ENCODE assay signal across 1 cellular context in the genomic region with DNA sequence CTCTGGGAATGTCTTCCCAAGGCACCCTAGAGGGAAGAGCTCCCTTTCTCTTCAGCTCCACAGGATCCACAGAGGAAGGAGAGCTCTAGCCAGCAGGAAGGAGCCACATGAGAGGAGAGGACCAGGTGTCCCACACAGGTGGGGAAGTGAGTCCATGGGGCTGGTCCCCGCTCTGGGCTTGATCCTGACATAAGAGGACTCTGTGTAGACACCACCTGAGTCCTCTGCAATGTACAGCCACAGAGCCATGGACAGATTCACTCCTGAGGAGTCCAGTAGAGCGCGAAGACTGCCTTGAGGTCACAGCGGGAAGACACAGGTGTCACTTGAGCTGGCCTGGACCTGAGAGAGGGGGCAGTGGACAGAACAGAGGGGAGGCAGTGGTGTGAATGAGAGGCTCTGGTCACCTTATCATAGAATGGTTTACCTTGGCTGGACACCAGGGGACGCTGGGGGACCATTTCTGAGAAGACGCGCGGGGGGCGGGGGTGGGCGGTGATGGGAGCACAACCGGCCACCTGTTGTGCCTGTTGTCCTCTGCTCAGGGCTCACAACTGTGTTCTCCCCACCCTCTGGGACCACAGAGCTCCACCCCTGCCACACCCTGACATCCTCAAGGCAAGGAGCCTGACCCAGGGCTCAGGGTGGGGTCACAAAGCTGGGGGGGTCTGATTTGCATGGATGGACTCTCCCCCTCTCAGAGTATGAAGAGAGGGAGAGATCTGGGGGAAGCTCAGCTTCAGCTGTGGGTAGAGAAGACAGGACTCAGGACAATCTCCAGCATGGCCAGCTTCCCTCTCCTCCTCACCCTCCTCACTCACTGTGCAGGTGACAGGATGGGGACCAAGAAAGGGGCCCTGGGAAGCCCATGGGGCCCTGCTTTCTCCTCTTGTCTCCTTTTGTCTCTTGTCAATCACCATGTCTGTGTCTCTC.
TF ChIP-seq lines count a peak whose summit lies in the region.

No MANE protein-coding gene starts in this region.

TF ChIP-seq in GM23338, 12 proteins besides CTCF, POLR2A, EP300 and RAD21 (continued from another document):
- TF ChIP-seq, protein P1, sequence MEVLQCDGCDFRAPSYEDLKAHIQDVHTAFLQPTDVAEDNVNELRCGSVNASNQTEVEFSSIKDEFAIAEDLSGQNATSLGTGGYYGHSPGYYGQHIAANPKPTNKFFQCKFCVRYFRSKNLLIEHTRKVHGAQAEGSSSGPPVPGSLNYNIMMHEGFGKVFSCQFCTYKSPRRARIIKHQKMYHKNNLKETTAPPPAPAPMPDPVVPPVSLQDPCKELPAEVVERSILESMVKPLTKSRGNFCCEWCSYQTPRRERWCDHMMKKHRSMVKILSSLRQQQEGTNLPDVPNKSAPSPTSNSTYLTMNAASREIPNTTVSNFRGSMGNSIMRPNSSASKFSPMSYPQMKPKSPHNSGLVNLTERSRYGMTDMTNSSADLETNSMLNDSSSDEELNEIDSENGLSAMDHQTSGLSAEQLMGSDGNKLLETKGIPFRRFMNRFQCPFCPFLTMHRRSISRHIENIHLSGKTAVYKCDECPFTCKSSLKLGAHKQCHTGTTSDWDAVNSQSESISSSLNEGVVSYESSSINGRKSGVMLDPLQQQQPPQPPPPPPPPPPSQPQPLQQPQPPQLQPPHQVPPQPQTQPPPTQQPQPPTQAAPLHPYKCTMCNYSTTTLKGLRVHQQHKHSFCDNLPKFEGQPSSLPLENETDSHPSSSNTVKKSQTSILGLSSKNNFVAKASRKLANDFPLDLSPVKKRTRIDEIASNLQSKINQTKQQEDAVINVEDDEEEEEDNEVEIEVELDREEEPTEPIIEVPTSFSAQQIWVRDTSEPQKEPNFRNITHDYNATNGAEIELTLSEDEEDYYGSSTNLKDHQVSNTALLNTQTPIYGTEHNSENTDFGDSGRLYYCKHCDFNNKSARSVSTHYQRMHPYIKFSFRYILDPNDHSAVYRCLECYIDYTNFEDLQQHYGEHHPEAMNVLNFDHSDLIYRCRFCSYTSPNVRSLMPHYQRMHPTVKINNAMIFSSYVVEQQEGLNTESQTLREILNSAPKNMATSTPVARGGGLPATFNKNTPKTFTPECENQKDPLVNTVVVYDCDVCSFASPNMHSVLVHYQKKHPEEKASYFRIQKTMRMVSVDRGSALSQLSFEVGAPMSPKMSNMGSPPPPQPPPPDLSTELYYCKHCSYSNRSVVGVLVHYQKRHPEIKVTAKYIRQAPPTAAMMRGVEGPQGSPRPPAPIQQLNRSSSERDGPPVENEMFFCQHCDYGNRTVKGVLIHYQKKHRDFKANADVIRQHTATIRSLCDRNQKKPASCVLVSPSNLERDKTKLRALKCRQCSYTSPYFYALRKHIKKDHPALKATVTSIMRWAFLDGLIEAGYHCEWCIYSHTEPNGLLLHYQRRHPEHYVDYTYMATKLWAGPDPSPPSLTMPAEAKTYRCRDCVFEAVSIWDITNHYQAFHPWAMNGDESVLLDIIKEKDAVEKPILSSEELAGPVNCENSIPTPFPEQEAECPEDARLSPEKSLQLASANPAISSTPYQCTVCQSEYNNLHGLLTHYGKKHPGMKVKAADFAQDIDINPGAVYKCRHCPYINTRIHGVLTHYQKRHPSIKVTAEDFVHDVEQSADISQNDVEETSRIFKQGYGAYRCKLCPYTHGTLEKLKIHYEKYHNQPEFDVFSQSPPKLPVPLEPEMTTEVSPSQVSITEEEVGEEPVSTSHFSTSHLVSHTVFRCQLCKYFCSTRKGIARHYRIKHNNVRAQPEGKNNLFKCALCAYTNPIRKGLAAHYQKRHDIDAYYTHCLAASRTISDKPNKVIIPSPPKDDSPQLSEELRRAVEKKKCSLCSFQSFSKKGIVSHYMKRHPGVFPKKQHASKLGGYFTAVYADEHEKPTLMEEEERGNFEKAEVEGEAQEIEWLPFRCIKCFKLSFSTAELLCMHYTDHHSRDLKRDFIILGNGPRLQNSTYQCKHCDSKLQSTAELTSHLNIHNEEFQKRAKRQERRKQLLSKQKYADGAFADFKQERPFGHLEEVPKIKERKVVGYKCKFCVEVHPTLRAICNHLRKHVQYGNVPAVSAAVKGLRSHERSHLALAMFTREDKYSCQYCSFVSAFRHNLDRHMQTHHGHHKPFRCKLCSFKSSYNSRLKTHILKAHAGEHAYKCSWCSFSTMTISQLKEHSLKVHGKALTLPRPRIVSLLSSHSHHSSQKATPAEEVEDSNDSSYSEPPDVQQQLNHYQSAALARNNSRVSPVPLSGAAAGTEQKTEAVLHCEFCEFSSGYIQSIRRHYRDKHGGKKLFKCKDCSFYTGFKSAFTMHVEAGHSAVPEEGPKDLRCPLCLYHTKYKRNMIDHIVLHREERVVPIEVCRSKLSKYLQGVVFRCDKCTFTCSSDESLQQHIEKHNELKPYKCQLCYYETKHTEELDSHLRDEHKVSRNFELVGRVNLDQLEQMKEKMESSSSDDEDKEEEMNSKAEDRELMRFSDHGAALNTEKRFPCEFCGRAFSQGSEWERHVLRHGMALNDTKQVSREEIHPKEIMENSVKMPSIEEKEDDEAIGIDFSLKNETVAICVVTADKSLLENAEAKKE (CRISPR knock-in tag; IDR thresholded peaks at IDR 0.05), result no peak
- TF ChIP-seq EZH2 (IDR thresholded peaks at IDR 0.05; ENCODE audit: low read depth, unreplicated experiment), result no peak
TF ChIP-seq in GM23338: peak in this region for 0.
